ENCODE assay signal across 15 cellular contexts in genomic region chr15:58698887-58699641, GRCh38. TPM values are rescaled to one million over a fixed set of nuclear protein-coding genes. Genes with fewer than 3 reads are reported as not detected.
DNase-seq lines count a peak whose midpoint lies in the region; ATAC-seq and TF ChIP-seq lines count a peak whose summit lies in the region.
"Had no signal": no experiment of that assay in that cellular context is flagged by ENCODE, and none has a peak within 500 bp of the region (broad histone marks: within the 10 kb centered on the region; RNA-seq: fewer than 3 reads in every experiment).

No MANE protein-coding gene starts in this region.

- peaks cover 39 to 100% (median 78%) of the 10 kb centered on the region in 11 experiments for H4K20me1 ChIP-seq in BLaER1 treated with 17β-estradiol and CSF1 and Interleukin-3, amounts not matched to agents 10 nM and 100 nM

- no peak for DNase-seq in activated CD8-positive, alpha-beta T cell treated with anti-CD3 and anti-CD28 coated beads for 36 hours
- peak; percentile 28 for DNase-seq in fibroblast of villous mesenchyme (ENCODE audit: low read depth)
- DNase-seq in NCI-H748 treated with DMSO at 0.1 percent for 48 hours (lab: John Stamatoyannopoulos, UW) = no peak
- no peak for DNase-seq in COLO668 (lab: John Stamatoyannopoulos, UW; ENCODE audit: unreplicated experiment)
- DNase-seq: central memory CD4-positive, alpha-beta T cell; NCI-H1417 treated with DMSO at 0.1 percent for 48 hours; stimulated activated CD4-positive, alpha-beta T cell treated with anti-CD3 and anti-CD28 coated beads, Interleukin-1b, Interleukin-23, amount 100 ng/mL, for 48 hours; thyroid gland had no signal

- H3K36me3 ChIP-seq in BLaER1 treated with 17β-estradiol and CSF1 and Interleukin-3, amounts not matched to agents 10 nM and 100 nM = peaks cover 86 to 100% (median 96%) of the 10 kb centered on the region in 11 experiments
- H3K36me3 ChIP-seq in HEK293 (ENCODE audit: control insufficient read depth in 2 of 2, insufficient read depth in 1 of 2, low read length in 2 of 2) = no peaks in the 10 kb centered on the region; a peak in 1 of 3 replicates
- H3K36me3 ChIP-seq: right atrium auricular region, SJSA1, thyroid gland had no signal

- POLR2A ChIA-PET in HEK293 (lab: Yijun Ruan, JAX) = no interaction called here
- POLR2A ChIA-PET in activated CD8-positive, alpha-beta T cell treated with anti-CD3 and anti-CD28 coated beads for 36 hours (lab: Charles Lee) = interaction anchor here (0.7 kb wide), 1 partner anchor 288 kb away, joined by 3 read pairs; no protein-coding TSS in a partner anchor

- peaks cover 57% of the 10 kb centered on the region for H3K36me3 Mint-ChIP-seq in activated CD8-positive, alpha-beta T cell treated with anti-CD3 and anti-CD28 coated beads for 36 hours (ENCODE audit: low read depth)

- peak overlapping the region; percentile 66 for H3K27ac Mint-ChIP-seq in activated CD8-positive, alpha-beta T cell treated with anti-CD3 and anti-CD28 coated beads for 36 hours
- H3K27ac Mint-ChIP-seq: memory B cell had no signal

- H3K27me3 ChIP-seq in BLaER1 treated with 17β-estradiol and CSF1 and Interleukin-3, amounts not matched to agents 10 nM and 100 nM = no peaks in the 10 kb centered on the region
- H3K27me3 ChIP-seq: right atrium auricular region, SJSA1, thyroid gland had no signal

- peaks cover 32 to 67% (median 60%) of the 10 kb centered on the region in 11 experiments for H3K9me3 ChIP-seq in BLaER1 treated with 17β-estradiol and CSF1 and Interleukin-3, amounts not matched to agents 10 nM and 100 nM (replicated peaks in 1 of 11)
- H3K9me3 ChIP-seq in HEK293 (ENCODE audit: control insufficient read depth, insufficient read depth, low read depth, low read length) = no peaks in the 10 kb centered on the region
- H3K9me3 ChIP-seq: SJSA1, thyroid gland had no signal

- peaks cover 15% of the 10 kb centered on the region for H3K9me3 Mint-ChIP-seq in activated CD8-positive, alpha-beta T cell treated with anti-CD3 and anti-CD28 coated beads for 36 hours

- peaks cover 58% of the 10 kb centered on the region for H3K4me1 Mint-ChIP-seq in activated CD8-positive, alpha-beta T cell treated with anti-CD3 and anti-CD28 coated beads for 36 hours (ENCODE audit: low read depth)

- no peak overlapping the region for H3K9ac ChIP-seq in BLaER1 treated with 17β-estradiol and CSF1 and Interleukin-3, amounts not matched to agents 10 nM and 100 nM

- CTCF ChIA-PET in HEK293 (lab: Yijun Ruan, JAX) = interaction anchor here (0.6 kb wide), 1 partner anchor 20 kb away, joined by 5 read pairs; no protein-coding TSS in a partner anchor
- CTCF ChIA-PET in activated CD8-positive, alpha-beta T cell treated with anti-CD3 and anti-CD28 coated beads for 36 hours (lab: Charles Lee) = no interaction called here

- intact Hi-C loops in activated CD8-positive, alpha-beta T cell treated with anti-CD3 and anti-CD28 coated beads for 36 hours (cut with micrococcal nuclease) = no loop called here

- peak overlapping the region in 10 of 11 experiments; percentile 15 to 63 (median 40); a peak in 17 of 22 replicates for H3K4me2 ChIP-seq in BLaER1 treated with 17β-estradiol and CSF1 and Interleukin-3, amounts not matched to agents 10 nM and 100 nM

- ATAC-seq in activated CD8-positive, alpha-beta T cell treated with anti-CD3 and anti-CD28 coated beads for 36 hours = no peak
- ATAC-seq in HG03045 (IDR thresholded peaks at IDR 0.05; ENCODE audit: unreplicated experiment) = no peak
- ATAC-seq in GM21528 (IDR thresholded peaks at IDR 0.05; ENCODE audit: low FRiP score, unreplicated experiment) = no peak

- peak overlapping the region in 2 of 10 experiments; percentile 23 to 24; a peak in 1 of 20 replicates for H3K4me3 ChIP-seq in BLaER1 treated with 17β-estradiol and CSF1 and Interleukin-3, amounts not matched to agents 10 nM and 100 nM
- H3K4me3 ChIP-seq in HEK293 (ENCODE audit: low read depth, low read length) = no peak overlapping the region
- no peak overlapping the region for H3K4me3 ChIP-seq in fibroblast of villous mesenchyme (ENCODE audit: low read depth, low read length)
- H3K4me3 ChIP-seq: right atrium auricular region, SJSA1, thyroid gland had no signal

- no peak for TF ChIP-seq CTCF in HEK293 (tag by site-specific recombination; IDR thresholded peaks at IDR 0.05)
- TF ChIP-seq CTCF in activated CD8-positive, alpha-beta T cell treated with anti-CD3 and anti-CD28 coated beads for 36 hours (IDR thresholded peaks at IDR 0.05) = no peak
- TF ChIP-seq CTCF in fibroblast of villous mesenchyme (IDR thresholded peaks at IDR 0.05; ENCODE audit: insufficient read depth, low read depth, low read length) = no peak

- no peak overlapping the region for H3K4me3 Mint-ChIP-seq in activated CD8-positive, alpha-beta T cell treated with anti-CD3 and anti-CD28 coated beads for 36 hours
- H3K4me3 Mint-ChIP-seq: memory B cell had no signal

- no peaks in the 10 kb centered on the region for H3K27me3 Mint-ChIP-seq in activated CD8-positive, alpha-beta T cell treated with anti-CD3 and anti-CD28 coated beads for 36 hours
- H3K27me3 Mint-ChIP-seq: memory B cell had no signal

- peak overlapping the region in 4 of 11 experiments; percentile 6 to 23 (median 10); a peak in 4 of 22 replicates for H3K27ac ChIP-seq in BLaER1 treated with 17β-estradiol and CSF1 and Interleukin-3, amounts not matched to agents 10 nM and 100 nM
- no peak overlapping the region for H3K27ac ChIP-seq in HEK293 (ENCODE audit: extremely low read depth, low read depth, low read length)
- H3K27ac ChIP-seq: right atrium auricular region, SJSA1, thyroid gland had no signal

- H3K4me1 ChIP-seq in BLaER1 treated with 17β-estradiol and CSF1 and Interleukin-3, amounts not matched to agents 10 nM and 100 nM = peaks cover 22 to 94% (median 30%) of the 10 kb centered on the region in 10 experiments
- H3K4me1 ChIP-seq in HEK293 (ENCODE audit: control insufficient read depth, insufficient read depth, low read length) = 0 out of 2 replicates have a peak, but pooled peaks cover 3% of the 10 kb centered on the region

TF ChIP-seq in HEK293, 187 proteins besides CTCF, POLR2A, EP300 and RAD21:
- TF ChIP-seq ZBTB10 (tag by site-specific recombination; IDR thresholded peaks at IDR 0.05) = no peak
- no peak for TF ChIP-seq ZNF169 (tag by site-specific recombination; IDR thresholded peaks at IDR 0.05)
- no peak for TF ChIP-seq ZNF23 (tag by site-specific recombination; IDR thresholded peaks at IDR 0.05; ENCODE audit: borderline replicate concordance)
- TF ChIP-seq ZNF791 (tag by site-specific recombination; IDR thresholded peaks at IDR 0.05) = peak; percentile 94
- peak; percentile 37 for TF ChIP-seq SETDB1 (IDR thresholded peaks at IDR 0.05; ENCODE audit: insufficient read length, low read length)

RNA-seq across cellular contexts. Expression of gene ADAM10, which starts 50.4 kb away (rescaled TPM):
- 10 to 100 TPM; 76.4 to 79.4 TPM for total RNA-seq in activated CD8-positive, alpha-beta T cell treated with anti-CD3 and anti-CD28 coated beads for 36 hours
- 135 and 200 TPM in 2 replicates for total RNA-seq in fibroblast of villous mesenchyme
